17 cellular contexts compared by ENCODE assay signal in the genomic region with DNA sequence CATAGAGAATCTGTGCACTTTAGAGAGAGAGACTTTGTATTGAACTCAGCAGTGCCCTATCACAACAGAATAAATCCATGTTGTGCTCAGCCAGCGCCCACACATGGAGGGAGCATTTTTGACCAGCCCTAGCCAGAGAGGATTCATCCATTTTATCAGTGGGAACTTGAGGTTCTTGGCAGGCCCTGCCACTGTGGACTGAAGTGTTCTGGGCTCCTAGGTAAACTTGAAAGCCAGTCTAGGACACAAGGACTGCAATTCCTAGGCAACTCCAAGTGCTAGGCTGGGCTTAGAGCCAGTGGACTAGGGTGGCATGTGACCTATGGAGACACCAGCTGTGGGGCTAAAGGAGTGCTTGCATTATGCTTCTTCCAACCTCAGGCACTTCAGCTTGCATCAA.
"Had no signal": no experiment of that assay in that cellular context is flagged by ENCODE, and none has a peak within 500 bp of the region (broad histone marks: within the 10 kb centered on the region; RNA-seq: fewer than 3 reads in every experiment).

No MANE protein-coding gene starts in this region.

- ATAC-seq: gastroesophageal sphincter; sciatic nerve; stimulated activated memory B cell treated with anti-CD40 and anti-IgM and Interleukin-4, amounts not matched to agents 10 μg/mL and 1 μg/mL and 100 μg/mL, for 72 hours had no signal

- H3K9me3 ChIP-seq: colonic mucosa, esophagus squamous epithelium, ovary, prostate gland, tibial nerve had no signal

- H3K27ac ChIP-seq: colonic mucosa, esophagus squamous epithelium, gastroesophageal sphincter, ovary, prostate gland, spleen, tibial nerve had no signal

- H3K27me3 ChIP-seq: colonic mucosa, esophagus squamous epithelium, gastroesophageal sphincter, ovary, spleen, tibial nerve had no signal

- DNase-seq: colonic mucosa; dermis blood vessel endothelial cell; esophagus squamous epithelium; foreskin fibroblast; immature natural killer cell; mesendoderm; naive B cell; ovary; spleen; stimulated activated CD4-positive, alpha-beta T cell treated with anti-CD3 and anti-CD28 coated beads, Interleukin-15, amount 100 ng/mL, for 24 hours; stimulated activated CD4-positive, alpha-beta T cell treated with anti-CD3 and anti-CD28 coated beads, Interleukin-1b, Interleukin-23, amount 100 ng/mL, for 48 hours; stimulated activated CD4-positive, alpha-beta T cell treated with anti-CD3 and anti-CD28 coated beads, Interleukin-4, amount 100 ng/mL, for 24 hours had no signal

- H3K4me1 ChIP-seq: colonic mucosa, esophagus squamous epithelium, gastroesophageal sphincter, prostate gland, spleen, tibial nerve had no signal

- H3K36me3 ChIP-seq: colonic mucosa, esophagus squamous epithelium, gastroesophageal sphincter, ovary, prostate gland, spleen, tibial nerve had no signal

- H3K4me3 ChIP-seq: colonic mucosa, esophagus squamous epithelium, gastroesophageal sphincter, ovary, prostate gland, spleen, tibial nerve had no signal
